1 cellular context compared by ENCODE assay signal in the genomic region with DNA sequence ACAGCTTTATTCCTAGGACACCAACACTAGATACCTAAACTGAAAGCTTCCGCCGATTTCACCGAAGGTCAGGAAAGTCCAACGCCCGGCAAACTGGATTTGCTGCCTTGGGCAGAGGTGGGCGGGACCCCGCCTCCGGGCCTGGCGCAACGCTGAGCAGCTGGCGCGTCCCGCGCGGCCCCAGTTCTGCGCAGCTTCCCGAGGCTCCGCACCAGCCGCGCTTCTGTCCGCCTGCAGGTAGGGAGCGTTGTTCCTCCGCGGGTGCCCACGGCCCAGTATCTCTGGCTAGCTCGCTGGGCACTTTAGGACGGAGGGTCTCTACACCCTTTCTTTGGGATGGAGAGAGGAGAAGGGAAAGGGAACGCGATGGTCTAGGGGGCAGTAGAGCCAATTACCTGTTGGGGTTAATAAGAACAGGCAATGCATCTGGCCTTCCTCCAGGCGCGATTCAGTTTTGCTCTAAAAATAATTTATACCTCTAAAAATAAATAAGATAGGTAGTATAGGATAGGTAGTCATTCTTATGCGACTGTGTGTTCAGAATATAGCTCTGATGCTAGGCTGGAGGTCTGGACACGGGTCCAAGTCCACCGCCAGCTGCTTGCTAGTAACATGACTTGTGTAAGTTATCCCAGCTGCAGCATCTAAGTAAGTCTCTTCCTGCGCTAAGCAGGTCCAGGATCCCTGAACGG.
A peak's percentile ranks its signal among the peaks of the same experiment; 100 is the strongest.
TF ChIP-seq lines count a peak whose summit lies in the region.

Gene CD274, plus strand, starts transcription at position 183 of the 692 bp plus-strand sequence. CDS start 5,572 bp downstream, outside the sequence.

TF ChIP-seq in HepG2, 621 proteins besides CTCF, POLR2A, EP300 and RAD21 (continued from another document and continues in another):
- TF ChIP-seq U2AF2 (IDR thresholded peaks at IDR 0.05; ENCODE audit: low read depth, low read length) (no peak), ZNF598 (CRISPR knock-in tag; IDR thresholded peaks at IDR 0.05; ENCODE audit: borderline replicate concordance) (peak; percentile 66; the same call in 1 of the 2 replicates), SNAI1 (CRISPR knock-in tag; IDR thresholded peaks at IDR 0.05; ENCODE audit: borderline replicate concordance) (no peak), KDM1A (CRISPR knock-in tag; IDR thresholded peaks at IDR 0.05) (no peak), JUND (CRISPR knock-in tag; IDR thresholded peaks at IDR 0.05) (no peak), CC2D1A (CRISPR knock-in tag; IDR thresholded peaks at IDR 0.05) (no peak), SUZ12 (IDR thresholded peaks at IDR 0.05; ENCODE audit: low read depth, low read length) (no peak), GABPA (IDR thresholded peaks at IDR 0.05; ENCODE audit: low read depth, low read length) (no peak), GABPA (CRISPR knock-in tag; IDR thresholded peaks at IDR 0.05; ENCODE audit: low read depth) (peak; percentile 32; the same call in 1 of the 2 replicates), FOXO1 (CRISPR knock-in tag; IDR thresholded peaks at IDR 0.05) (no peak), HNRNPLL (IDR thresholded peaks at IDR 0.05; ENCODE audit: low read depth, low read length, poor library complexity, severe bottlenecking) (peak; percentile 100), REL (CRISPR knock-in tag; conservative IDR thresholded peaks at IDR 0.05) (no peak), ZBTB20 (CRISPR knock-in tag; IDR thresholded peaks at IDR 0.05; ENCODE audit: borderline replicate concordance, low read depth) (no peak), TRAFD1 (CRISPR knock-in tag; IDR thresholded peaks at IDR 0.05; ENCODE audit: borderline replicate concordance) (no peak), ZNF776 (CRISPR knock-in tag; IDR thresholded peaks at IDR 0.05) (no peak), ZFP91 (CRISPR knock-in tag; IDR thresholded peaks at IDR 0.05; ENCODE audit: borderline replicate concordance) (peak; percentile 77; the same call in 1 of the 2 replicates), ZNF766 (CRISPR knock-in tag; IDR thresholded peaks at IDR 0.05; ENCODE audit: borderline replicate concordance) (peak; percentile 21; the same call in 1 of the 2 replicates), IRF2 (CRISPR knock-in tag; IDR thresholded peaks at IDR 0.05) (peak; percentile 95), PHF5A (CRISPR knock-in tag; IDR thresholded peaks at IDR 0.05; ENCODE audit: low read depth, unreplicated experiment) (no peak), PRMT3 (CRISPR knock-in tag; IDR thresholded peaks at IDR 0.05; ENCODE audit: borderline replicate concordance, low read depth) (no peak), PCBP1 (IDR thresholded peaks at IDR 0.05; ENCODE audit: borderline replicate concordance, low read depth, low read length) (no peak), ZNF691 (CRISPR knock-in tag; IDR thresholded peaks at IDR 0.05; ENCODE audit: borderline replicate concordance, low read depth) (no peak), HCFC1 (IDR thresholded peaks at IDR 0.05; ENCODE audit: low read depth, low read length) (no peak), PITX1 (CRISPR knock-in tag; IDR thresholded peaks at IDR 0.05) (no peak; the same call in 1 of the 2 replicates), RBAK (CRISPR knock-in tag; IDR thresholded peaks at IDR 0.05) (no peak), SRSF9 (IDR thresholded peaks at IDR 0.05; ENCODE audit: borderline replicate concordance, insufficient read depth, low read depth, low read length, poor library complexity, severe bottlenecking) (no peak), HMGA1 (CRISPR knock-in tag; conservative IDR thresholded peaks at IDR 0.05) (no peak), ZBTB3 (CRISPR knock-in tag; IDR thresholded peaks at IDR 0.05; ENCODE audit: borderline replicate concordance, low read depth) (no peak), ZNF24 (IDR thresholded peaks at IDR 0.05) (no peak), ZNF788 (CRISPR knock-in tag; IDR thresholded peaks at IDR 0.05; ENCODE audit: borderline replicate concordance) (peak; percentile 63; the same call in 1 of the 2 replicates), ZNF841 (CRISPR knock-in tag; IDR thresholded peaks at IDR 0.05; ENCODE audit: borderline replicate concordance) (no peak), FOXJ3 (CRISPR knock-in tag; IDR thresholded peaks at IDR 0.05; ENCODE audit: borderline replicate concordance) (no peak), ARNTL (CRISPR knock-in tag; IDR thresholded peaks at IDR 0.05) (no peak), ZNF296 (CRISPR knock-in tag; conservative IDR thresholded peaks at IDR 0.05) (no peak), SOX5 (CRISPR knock-in tag; IDR thresholded peaks at IDR 0.05; ENCODE audit: borderline replicate concordance) (no peak; the same call in 1 of the 2 replicates), PRPF4 (IDR thresholded peaks at IDR 0.05; ENCODE audit: low read depth, low read length, poor library complexity, severe bottlenecking) (no peak), THAP11 (CRISPR knock-in tag; IDR thresholded peaks at IDR 0.05) (peak; percentile 60), ZNF549 (CRISPR knock-in tag; IDR thresholded peaks at IDR 0.05) (no peak), HOXA7 (CRISPR knock-in tag; IDR thresholded peaks at IDR 0.05) (no peak), TERF1 (CRISPR knock-in tag; IDR thresholded peaks at IDR 0.05) (no peak), CCAR2 (optimal IDR thresholded peaks at IDR 0.05; ENCODE audit: low read depth, low read length) (no peak), ZFP90 (CRISPR knock-in tag; IDR thresholded peaks at IDR 0.05; ENCODE audit: borderline replicate concordance) (no peak), ZNF292 (CRISPR knock-in tag; IDR thresholded peaks at IDR 0.05; ENCODE audit: borderline replicate concordance, low read depth) (no peak), HNRNPUL1 (IDR thresholded peaks at IDR 0.05; ENCODE audit: low read depth, low read length) (no peak), PLSCR1 (CRISPR knock-in tag; IDR thresholded peaks at IDR 0.05; ENCODE audit: borderline replicate concordance) (no peak), KDM4B (CRISPR knock-in tag; IDR thresholded peaks at IDR 0.05) (no peak), ZNF12 (CRISPR knock-in tag; IDR thresholded peaks at IDR 0.05) (no peak), HOXA5 (CRISPR knock-in tag; IDR thresholded peaks at IDR 0.05) (no peak), ZNF44 (CRISPR knock-in tag; IDR thresholded peaks at IDR 0.05) (no peak), ZMYM2 (CRISPR knock-in tag; IDR thresholded peaks at IDR 0.05) (peak; percentile 65; the same call in 1 of the 2 replicates), ZSCAN12 (CRISPR knock-in tag; IDR thresholded peaks at IDR 0.05) (0 out of 2 replicates have a peak, but pooled peaks have one; percentile 71), RNF2 (conservative IDR thresholded peaks at IDR 0.05; ENCODE audit: low read depth) (peak; percentile 63; the same call in 1 of the 2 replicates)
- TF ChIP-seq, protein P1, sequence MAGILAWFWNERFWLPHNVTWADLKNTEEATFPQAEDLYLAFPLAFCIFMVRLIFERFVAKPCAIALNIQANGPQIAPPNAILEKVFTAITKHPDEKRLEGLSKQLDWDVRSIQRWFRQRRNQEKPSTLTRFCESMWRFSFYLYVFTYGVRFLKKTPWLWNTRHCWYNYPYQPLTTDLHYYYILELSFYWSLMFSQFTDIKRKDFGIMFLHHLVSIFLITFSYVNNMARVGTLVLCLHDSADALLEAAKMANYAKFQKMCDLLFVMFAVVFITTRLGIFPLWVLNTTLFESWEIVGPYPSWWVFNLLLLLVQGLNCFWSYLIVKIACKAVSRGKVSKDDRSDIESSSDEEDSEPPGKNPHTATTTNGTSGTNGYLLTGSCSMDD (CRISPR knock-in tag; IDR thresholded peaks at IDR 0.05), result no peak
- TF ChIP-seq, protein P2, sequence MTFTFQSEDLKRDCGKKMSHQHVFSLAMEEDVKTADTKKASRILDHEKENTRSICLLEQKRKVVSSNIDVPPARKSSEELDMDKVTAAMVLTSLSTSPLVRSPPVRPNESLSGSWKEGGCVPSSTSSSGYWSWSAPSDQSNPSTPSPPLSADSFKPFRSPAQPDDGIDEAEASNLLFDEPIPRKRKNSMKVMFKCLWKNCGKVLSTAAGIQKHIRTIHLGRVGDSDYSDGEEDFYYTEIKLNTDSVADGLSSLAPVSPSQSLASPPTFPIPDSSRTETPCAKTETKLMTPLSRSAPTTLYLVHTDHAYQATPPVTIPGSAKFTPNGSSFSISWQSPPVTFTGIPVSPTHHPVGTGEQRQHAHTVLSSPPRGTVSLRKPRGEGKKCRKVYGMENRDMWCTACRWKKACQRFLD (CRISPR knock-in tag; IDR thresholded peaks at IDR 0.05; ENCODE audit: borderline replicate concordance), result no peak
- TF ChIP-seq, protein P3, sequence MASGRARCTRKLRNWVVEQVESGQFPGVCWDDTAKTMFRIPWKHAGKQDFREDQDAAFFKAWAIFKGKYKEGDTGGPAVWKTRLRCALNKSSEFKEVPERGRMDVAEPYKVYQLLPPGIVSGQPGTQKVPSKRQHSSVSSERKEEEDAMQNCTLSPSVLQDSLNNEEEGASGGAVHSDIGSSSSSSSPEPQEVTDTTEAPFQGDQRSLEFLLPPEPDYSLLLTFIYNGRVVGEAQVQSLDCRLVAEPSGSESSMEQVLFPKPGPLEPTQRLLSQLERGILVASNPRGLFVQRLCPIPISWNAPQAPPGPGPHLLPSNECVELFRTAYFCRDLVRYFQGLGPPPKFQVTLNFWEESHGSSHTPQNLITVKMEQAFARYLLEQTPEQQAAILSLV (CRISPR knock-in tag; IDR thresholded peaks at IDR 0.05; ENCODE audit: borderline replicate concordance), result peak; percentile 36; the same call in 1 of the 2 replicates
- TF ChIP-seq, protein P4, sequence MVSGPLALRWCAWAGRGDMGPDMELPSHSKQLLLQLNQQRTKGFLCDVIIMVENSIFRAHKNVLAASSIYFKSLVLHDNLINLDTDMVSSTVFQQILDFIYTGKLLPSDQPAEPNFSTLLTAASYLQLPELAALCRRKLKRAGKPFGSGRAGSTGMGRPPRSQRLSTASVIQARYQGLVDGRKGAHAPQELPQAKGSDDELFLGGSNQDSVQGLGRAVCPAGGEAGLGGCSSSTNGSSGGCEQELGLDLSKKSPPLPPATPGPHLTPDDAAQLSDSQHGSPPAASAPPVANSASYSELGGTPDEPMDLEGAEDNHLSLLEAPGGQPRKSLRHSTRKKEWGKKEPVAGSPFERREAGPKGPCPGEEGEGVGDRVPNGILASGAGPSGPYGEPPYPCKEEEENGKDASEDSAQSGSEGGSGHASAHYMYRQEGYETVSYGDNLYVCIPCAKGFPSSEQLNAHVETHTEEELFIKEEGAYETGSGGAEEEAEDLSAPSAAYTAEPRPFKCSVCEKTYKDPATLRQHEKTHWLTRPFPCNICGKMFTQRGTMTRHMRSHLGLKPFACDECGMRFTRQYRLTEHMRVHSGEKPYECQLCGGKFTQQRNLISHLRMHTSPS (CRISPR knock-in tag; IDR thresholded peaks at IDR 0.05; ENCODE audit: low read depth), result peak; percentile 62
- TF ChIP-seq, protein P5, sequence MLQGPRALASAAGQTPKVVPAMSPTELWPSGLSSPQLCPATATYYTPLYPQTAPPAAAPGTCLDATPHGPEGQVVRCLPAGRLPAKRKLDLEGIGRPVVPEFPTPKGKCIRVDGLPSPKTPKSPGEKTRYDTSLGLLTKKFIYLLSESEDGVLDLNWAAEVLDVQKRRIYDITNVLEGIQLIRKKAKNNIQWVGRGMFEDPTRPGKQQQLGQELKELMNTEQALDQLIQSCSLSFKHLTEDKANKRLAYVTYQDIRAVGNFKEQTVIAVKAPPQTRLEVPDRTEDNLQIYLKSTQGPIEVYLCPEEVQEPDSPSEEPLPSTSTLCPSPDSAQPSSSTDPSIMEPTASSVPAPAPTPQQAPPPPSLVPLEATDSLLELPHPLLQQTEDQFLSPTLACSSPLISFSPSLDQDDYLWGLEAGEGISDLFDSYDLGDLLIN (CRISPR knock-in tag; IDR thresholded peaks at IDR 0.05; ENCODE audit: borderline replicate concordance), result peak; percentile 49; the same call in 1 of the 2 replicates
